Comparison of ENCODE assay signal across 8 cellular contexts in the genomic region with DNA sequence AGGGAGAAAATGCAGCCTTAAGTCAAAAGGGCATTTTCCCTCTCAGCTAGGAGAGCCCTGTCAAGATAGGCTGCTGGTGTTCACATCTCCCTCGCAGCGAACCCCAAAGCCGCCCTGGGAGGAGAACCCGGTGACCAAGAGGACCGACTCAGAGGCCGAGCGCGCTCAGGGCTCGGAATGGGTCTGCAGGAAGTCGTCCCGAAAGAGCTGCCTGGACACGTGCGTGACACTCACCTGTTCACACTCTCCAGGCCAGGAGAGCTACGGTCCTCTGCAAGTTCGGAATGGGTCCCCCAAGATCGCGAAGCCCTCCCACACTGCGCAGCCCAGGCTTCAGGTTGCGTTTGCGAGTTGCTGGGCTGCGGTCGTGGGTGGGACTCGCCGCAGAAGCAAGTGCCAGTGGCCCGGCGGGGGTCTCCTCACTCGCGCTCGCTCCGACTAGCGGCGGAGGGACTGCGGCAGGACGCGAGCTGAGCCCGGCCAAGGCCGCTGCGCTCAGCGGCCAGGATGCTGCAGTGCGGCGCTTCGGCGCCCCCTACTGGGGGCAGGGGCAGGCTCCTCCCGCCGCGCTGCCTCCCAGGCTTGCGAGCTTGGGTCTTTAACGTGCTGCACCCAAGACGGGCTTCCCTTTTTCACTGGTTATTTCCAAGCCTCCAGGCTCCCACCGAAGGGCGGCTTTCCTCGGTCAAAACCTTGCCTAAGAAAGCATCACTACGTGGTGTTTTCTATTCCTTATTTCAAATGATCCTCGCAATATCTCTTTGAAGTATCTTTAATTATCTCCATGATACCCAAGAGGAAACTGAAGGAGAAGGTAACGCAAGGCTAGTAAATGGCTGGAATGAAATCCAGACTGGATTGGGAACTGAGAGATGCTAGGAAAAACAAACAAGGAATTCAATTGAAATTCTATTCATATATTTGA. TPM values are rescaled to one million over a fixed set of nuclear protein-coding genes. Genes with fewer than 3 reads are reported as not detected.
DNase-seq lines count a peak whose midpoint lies in the region; ATAC-seq lines count a peak whose summit lies in the region.

A gene with protein sequence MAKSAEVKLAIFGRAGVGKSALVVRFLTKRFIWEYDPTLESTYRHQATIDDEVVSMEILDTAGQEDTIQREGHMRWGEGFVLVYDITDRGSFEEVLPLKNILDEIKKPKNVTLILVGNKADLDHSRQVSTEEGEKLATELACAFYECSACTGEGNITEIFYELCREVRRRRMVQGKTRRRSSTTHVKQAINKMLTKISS (minus strand): TSS at position 457 of the 925 bp plus-strand sequence. CDS start 3,928 bp downstream, outside the sequence.

- WGBS in mesenchymal stem cell = 3% methylated on average over 53 of the region's 55 CpGs

- H2AK5ac ChIP-seq in mesenchymal stem cell (ENCODE audit: low read length, severe bottlenecking) = no peak within 1 kb of the TSS

- H3K23ac ChIP-seq in mesenchymal stem cell (ENCODE audit: low read length in 2 of 2) = peak within 1 kb of the TSS in 1 of 2 experiments; percentile 69

- peak within 1 kb of the TSS; percentile 70 for H4K8ac ChIP-seq in mesenchymal stem cell (ENCODE audit: low read length)

- H2BK5ac ChIP-seq in mesenchymal stem cell (ENCODE audit: low read depth, low read length, poor library complexity, severe bottlenecking) = no peak within 1 kb of the TSS

- peak within 1 kb of the TSS; percentile 79 for H3K9ac ChIP-seq in mesenchymal stem cell (ENCODE audit: low read length)

- H4K91ac ChIP-seq in mesenchymal stem cell (ENCODE audit: low read length) = peak within 1 kb of the TSS; percentile 25

- peak within 1 kb of the TSS; percentile 95 for H3K4me2 ChIP-seq in mesenchymal stem cell (ENCODE audit: low read length, poor library complexity, severe bottlenecking)

- peak within 1 kb of the TSS; percentile 72 for H2AFZ ChIP-seq in mesenchymal stem cell (ENCODE audit: low read depth, low read length)

- peak within 1 kb of the TSS in 1 of 2 experiments; percentile 85 for H3K18ac ChIP-seq in mesenchymal stem cell (ENCODE audit: low read depth in 1 of 2, low read length in 2 of 2)

- H3K27me3 ChIP-seq in effector memory CD4-positive, alpha-beta T cell (replicated peaks; ENCODE audit: control insufficient read depth, insufficient read depth, low read length, poor library complexity, severe bottlenecking) = peaks cover 4% of the 10 kb centered on the region
- peaks cover 0 to 27% of the 10 kb centered on the region in 2 experiments for H3K27me3 ChIP-seq in mesenchymal stem cell (ENCODE audit: control insufficient read depth in 1 of 2, insufficient read depth in 1 of 2, low read length in 2 of 2)

- H3K36me3 ChIP-seq in effector memory CD4-positive, alpha-beta T cell (ENCODE audit: control insufficient read depth, insufficient read depth, low read length) = no peaks in the 10 kb centered on the region
- no peaks in the 10 kb centered on the region for H3K36me3 ChIP-seq in mesenchymal stem cell (ENCODE audit: control insufficient read depth in 1 of 2, insufficient read depth in 2 of 2, low read depth in 1 of 2, low read length in 2 of 2)

- DNase-seq in SIG-M5 treated with dmso at 0.1 percent for 504 hours (lab: John Stamatoyannopoulos, UW; ENCODE audit: unreplicated experiment) (peak; percentile 42), SIG-M5 (lab: John Stamatoyannopoulos, UW) (no peak), NCI-H345 (lab: John Stamatoyannopoulos, UW) (peak; percentile 88), mesenchymal stem cell (peak; percentile 71)
- DNase-seq in activated CD8-positive, alpha-beta memory T cell treated with anti-CD3 and anti-CD28 coated beads for 4 hours (ENCODE audit: low read depth in 2 of 2) = peak; percentile 25 to 32
- DNase-seq in effector memory CD4-positive, alpha-beta T cell = peak; percentile 6 to 44 (median 41)
- peak; percentile 31 for DNase-seq in stimulated activated CD8-positive, alpha-beta memory T cell treated with anti-CD3 and anti-CD28 coated beads, Interleukin-12 subunit alpha, Interleukin-12 subunit beta, amount 100 ng/mL, for 24 hours (ENCODE audit: extremely low read depth)

- H3K14ac ChIP-seq in mesenchymal stem cell (ENCODE audit: low read length in 2 of 2) = peak within 1 kb of the TSS in 1 of 2 experiments; percentile 74

- H3K4ac ChIP-seq in mesenchymal stem cell (ENCODE audit: low read depth in 1 of 2, low read length in 2 of 2) = peak within 1 kb of the TSS in 1 of 2 experiments; percentile 49

- no peak within 1 kb of the TSS for H2BK15ac ChIP-seq in mesenchymal stem cell (ENCODE audit: low read depth, poor library complexity, severe bottlenecking)

- H3K9me3 ChIP-seq in effector memory CD4-positive, alpha-beta T cell (ENCODE audit: control insufficient read depth, low read length) = no peaks in the 10 kb centered on the region
- H3K9me3 ChIP-seq in mesenchymal stem cell (ENCODE audit: control insufficient read depth, low read length) = no peaks in the 10 kb centered on the region

- peak; percentile 95 for ATAC-seq in HG03025 (IDR thresholded peaks at IDR 0.05; ENCODE audit: low FRiP score, unreplicated experiment)

- peaks cover 4% of the 10 kb centered on the region for H3K4me1 ChIP-seq in effector memory CD4-positive, alpha-beta T cell (ENCODE audit: control insufficient read depth, insufficient read depth, low read length, poor library complexity, severe bottlenecking)
- peaks cover 3% of the 10 kb centered on the region for H3K4me1 ChIP-seq in mesenchymal stem cell (ENCODE audit: control insufficient read depth, insufficient read depth, low read depth, low read length)

- H2BK120ac ChIP-seq in mesenchymal stem cell (ENCODE audit: low read depth, low read length) = no peak within 1 kb of the TSS

- no peaks in the 10 kb centered on the region for H3K79me1 ChIP-seq in mesenchymal stem cell (replicated peaks; ENCODE audit: low read length, poor library complexity, severe bottlenecking)

- peak within 1 kb of the TSS in 1 of 2 experiments; percentile 79 for H2BK12ac ChIP-seq in mesenchymal stem cell (ENCODE audit: low read length in 2 of 2)

- no peak within 1 kb of the TSS for H3K27ac ChIP-seq in effector memory CD4-positive, alpha-beta T cell (ENCODE audit: insufficient read depth, low read length, poor library complexity, severe bottlenecking)
- H3K27ac ChIP-seq in mesenchymal stem cell (ENCODE audit: low read length, poor library complexity, severe bottlenecking) = no peak within 1 kb of the TSS

- peak within 1 kb of the TSS; percentile 52 for H3K4me3 ChIP-seq in effector memory CD4-positive, alpha-beta T cell (ENCODE audit: insufficient read depth, low read depth, low read length, poor library complexity, severe bottlenecking)
- H3K4me3 ChIP-seq in mesenchymal stem cell (ENCODE audit: insufficient read depth in 1 of 2, low read depth in 1 of 2, low read length in 2 of 2) = peak within 1 kb of the TSS; percentile 66 to 80

RNA-seq across cellular contexts. Expression of the gene that starts here (rescaled TPM):
- polyA plus RNA-seq in mesenchymal stem cell (2013, experiment 1 of 2) = 0.70 TPM
- 0.81 TPM for polyA plus RNA-seq in mesenchymal stem cell (2013, experiment 2 of 2)
